Comparison of ENCODE assay signal across 8 cellular contexts in genomic region chr19:49690073-49690655, GRCh38. TPM values are rescaled to one million over a fixed set of nuclear protein-coding genes. Genes with fewer than 3 reads are reported as not detected.
DNase-seq lines count a peak whose midpoint lies in the region; ATAC-seq and TF ChIP-seq lines count a peak whose summit lies in the region.

No MANE protein-coding gene starts in this region.

- H3K4me2 ChIP-seq in KMS-11 (peak overlapping the region; percentile 43; the same call in 1 of the 2 replicates), PC-9 (no peak overlapping the region)

- intact Hi-C loops in PC-9 (cut with micrococcal nuclease; ENCODE audit: unreplicated experiment), result no loop called here

- H3K9ac ChIP-seq in KMS-11, result no peak overlapping the region

- peaks cover 18 to 39% of the 10 kb centered on the region in 2 donors for H3K27me3 Mint-ChIP-seq in effector memory CD8-positive, alpha-beta T cell

- CTCF ChIA-PET in PC-9 (lab: Charles Lee), result no interaction called here

- H3K4me1 ChIP-seq in KMS-11 (ENCODE audit: low read depth, poor library complexity, severe bottlenecking) (no peaks in the 10 kb centered on the region), muscle layer of duodenum (ENCODE audit: control insufficient read depth in 1 of 2, insufficient read depth in 2 of 2, low read length in 2 of 2) (peaks cover 4 to 29% of the 10 kb centered on the region in 2 donors), PC-9 (replicated peaks; ENCODE audit: insufficient read depth) (no peaks in the 10 kb centered on the region)

- peak overlapping the region; percentile 42 for H2AFZ ChIP-seq in KMS-11 (ENCODE audit: low read depth)
- H2AFZ ChIP-seq in PC-9, result no peak overlapping the region

- BruUV-seq in PC-9 (replicated peaks; lab: Mats Ljungman, UMichigan), result no TSS peak

- no peaks in the 10 kb centered on the region for H3K79me2 ChIP-seq in KMS-11 (ENCODE audit: insufficient read depth, low read depth)
- peaks cover 5% of the 10 kb centered on the region; the same call in 1 of the 2 replicates for H3K79me2 ChIP-seq in PC-9 (ENCODE audit: low read depth)

- peaks cover 38% of the 10 kb centered on the region for H3K36me3 Mint-ChIP-seq in effector memory CD8-positive, alpha-beta T cell (ENCODE audit: insufficient read depth)

- H3K9me3 ChIP-seq in muscle layer of duodenum (ENCODE audit: control insufficient read depth in 1 of 2, low read length in 2 of 2) (no peaks in the 10 kb centered on the region), PC-9 (ENCODE audit: insufficient read depth, low read depth) (no peaks in the 10 kb centered on the region)

- no peaks in the 10 kb centered on the region for H3K9me2 ChIP-seq in PC-9 (ENCODE audit: insufficient read depth)

- POLR2A ChIA-PET in PC-9 (lab: Charles Lee; ENCODE audit: unreplicated experiment), result no interaction called here

- no peak overlapping the region for H3K4me3 ChIP-seq in KMS-11 (IDR thresholded peaks at IDR 0.05; ENCODE audit: insufficient read depth, low read depth, low read length)
- H3K4me3 ChIP-seq in muscle layer of duodenum (ENCODE audit: low read depth in 1 of 2, low read length in 2 of 2), result peak overlapping the region; percentile 65 to 66
- H3K4me3 ChIP-seq in PC-9, result no peak overlapping the region

- H3K9me3 Mint-ChIP-seq in effector memory CD8-positive, alpha-beta T cell, result no peaks in the 10 kb centered on the region

- H3K27me3 ChIP-seq in KMS-11 (ENCODE audit: insufficient read depth, low read depth) (no peaks in the 10 kb centered on the region), muscle layer of duodenum (ENCODE audit: low read depth, low read length) (peaks cover 19% of the 10 kb centered on the region), PC-9 (ENCODE audit: insufficient read depth, low read depth) (no peaks in the 10 kb centered on the region)

- peak overlapping the region; percentile 76 to 82 for H3K4me3 Mint-ChIP-seq in effector memory CD8-positive, alpha-beta T cell

- DNase-seq in effector memory CD8-positive, alpha-beta T cell, result no peak
- DNase-seq in PC-9 (no peak), NCI-H524 treated with DMSO at 0.1 percent for 48 hours (lab: John Stamatoyannopoulos, UW) (no peak)

- H3F3A ChIP-seq in PC-9 (ENCODE audit: insufficient read depth, low read depth), result peaks cover 45% of the 10 kb centered on the region; the same call in 1 of the 2 replicates

- H3K4me1 Mint-ChIP-seq in effector memory CD8-positive, alpha-beta T cell (ENCODE audit: low read depth in 2 of 2), result peaks cover 14 to 24% of the 10 kb centered on the region in 2 donors

- H3K27ac ChIP-seq in 22Rv1, result peak overlapping the region; percentile 87
- no peak overlapping the region for H3K27ac ChIP-seq in KMS-11
- H3K27ac ChIP-seq in muscle layer of duodenum (ENCODE audit: low read length), result no peak overlapping the region
- no peak overlapping the region for H3K27ac ChIP-seq in PC-9

- H3K27ac Mint-ChIP-seq in effector memory CD8-positive, alpha-beta T cell, result peak overlapping the region in 1 of 2 donors; percentile 41

- H4K20me1 ChIP-seq in KMS-11 (ENCODE audit: insufficient read depth) (no peaks in the 10 kb centered on the region), PC-9 (ENCODE audit: insufficient read depth) (peaks cover 49% of the 10 kb centered on the region)

- no peaks in the 10 kb centered on the region; the same call in 1 of the 2 replicates for H3K36me3 ChIP-seq in KMS-11 (ENCODE audit: insufficient read depth)
- peaks cover 2 to 27% of the 10 kb centered on the region in 2 donors for H3K36me3 ChIP-seq in muscle layer of duodenum (ENCODE audit: control insufficient read depth in 1 of 2, insufficient read depth in 2 of 2, low read length in 2 of 2)
- H3K36me3 ChIP-seq in PC-9 (ENCODE audit: low read depth), result peaks cover 11% of the 10 kb centered on the region

- TF ChIP-seq CTCF in 22Rv1 (IDR thresholded peaks at IDR 0.05), result peak; percentile 69
- TF ChIP-seq CTCF in KMS-11 (conservative IDR thresholded peaks at IDR 0.05; ENCODE audit: low read depth, low read length), result 0 out of 2 replicates have a peak, but pooled peaks have one; percentile 23
- no peak for TF ChIP-seq CTCF in PC-9 (conservative IDR thresholded peaks at IDR 0.05)

- ATAC-seq in effector memory CD8-positive, alpha-beta T cell (replicated peaks), result no peak
- no peak for ATAC-seq in HG03280 (IDR thresholded peaks at IDR 0.05; ENCODE audit: unreplicated experiment)
- no peak for ATAC-seq in GM18520 (IDR thresholded peaks at IDR 0.05; ENCODE audit: unreplicated experiment)

RNA-seq across cellular contexts. Expression of gene CPT1C, which starts 0.8 kb away (rescaled TPM):
- total RNA-seq in PC-9 (2021), result 1.7 and 2.1 TPM in 2 replicates

RNA-seq across cellular contexts. Expression of gene ADM5, which starts 0.8 kb away (rescaled TPM):
- total RNA-seq in PC-9 (2021), result 9.5 and 14.2 TPM in 2 replicates

RNA-seq across cellular contexts. Expression of gene PRMT1, which starts 13.1 kb away (rescaled TPM):
- 228 and 261 TPM in 2 replicates for total RNA-seq in PC-9 (2021)

RNA-seq across cellular contexts. Expression of gene BCL2L12, which starts 24.4 kb away (rescaled TPM):
- 80.3 and 84.8 TPM in 2 replicates for total RNA-seq in PC-9 (2021)

RNA-seq across cellular contexts. Expression of gene IRF3, which starts 24.5 kb away (rescaled TPM):
- 181 and 220 TPM in 2 replicates for total RNA-seq in PC-9 (2021)

Comparison
In these comparisons a context has a peak if more than half of its experiments do, and no peak if none do; other contexts are left out.
1. H3K4me3 ChIP-seq: peak in muscle layer of duodenum (2 of 2); none in KMS-11 (single experiment) and PC-9 (single experiment).